Comparison of ENCODE assay signal across 23 cellular contexts in genomic region chr16:64012166-64012565, GRCh38.
DNase-seq lines count a peak whose midpoint lies in the region; ATAC-seq and TF ChIP-seq lines count a peak whose summit lies in the region.
"Had no signal": no experiment of that assay in that cellular context is flagged by ENCODE, and none has a peak within 500 bp of the region (broad histone marks: within the 10 kb centered on the region; RNA-seq: fewer than 3 reads in every experiment).

No MANE protein-coding gene starts in this region.

- ATAC-seq in CD4-positive, alpha-beta T cell (ENCODE audit: poor library complexity): no peak
- ATAC-seq: T-helper 17 cell had no signal

- H3K27me3 Mint-ChIP-seq in nephron (ENCODE audit: low read depth): no peaks in the 10 kb centered on the region
- H3K27me3 Mint-ChIP-seq in CD4-positive, alpha-beta T cell: no peaks in the 10 kb centered on the region
- H3K27me3 Mint-ChIP-seq: T-helper 17 cell had no signal

- no peak overlapping the region for H3K27ac ChIP-seq in CD4-positive, alpha-beta T cell (ENCODE audit: low read depth, low read length)
- H3K27ac ChIP-seq: adrenal gland, esophagus muscularis mucosa, VCaP had no signal

- H3K9me3 Mint-ChIP-seq in nephron: peaks cover 15% of the 10 kb centered on the region
- H3K9me3 Mint-ChIP-seq in CD4-positive, alpha-beta T cell: peaks cover 11% of the 10 kb centered on the region

- intact Hi-C loops in CD4-positive, alpha-beta T cell (cut with DNase I, micrococcal nuclease): no loop called here

- H3K4me3 ChIP-seq in AG09309 (ENCODE audit: control insufficient read depth, low read depth, low read length) (no peak overlapping the region), fibroblast of mammary gland (ENCODE audit: control insufficient read depth, low read depth, low read length) (no peak overlapping the region)
- H3K4me3 ChIP-seq: adrenal gland, esophagus muscularis mucosa had no signal

- POLR2A ChIA-PET in CD4-positive, alpha-beta T cell (lab: Charles Lee): no interaction called here

- CTCF ChIA-PET in CD4-positive, alpha-beta T cell (lab: Charles Lee): no interaction called here

- peaks cover 18% of the 10 kb centered on the region for H3K9me3 ChIP-seq in CD4-positive, alpha-beta T cell (ENCODE audit: control insufficient read depth, low read length)
- H3K9me3 ChIP-seq: adrenal gland, esophagus muscularis mucosa had no signal

- peaks cover 30% of the 10 kb centered on the region for H3K4me1 Mint-ChIP-seq in nephron
- H3K4me1 Mint-ChIP-seq in CD4-positive, alpha-beta T cell (ENCODE audit: low read depth): no peaks in the 10 kb centered on the region
- H3K4me1 Mint-ChIP-seq: CD14-positive monocyte, T-helper 17 cell had no signal

- DNase-seq in AG09309 (ENCODE audit: low read depth) (peak; percentile 8), NCI-H226 (peak; percentile 15), fibroblast of mammary gland (ENCODE audit: low read depth) (peak; percentile 1), DMS53 treated with DMSO at 0.1 percent for 48 hours (lab: John Stamatoyannopoulos, UW; ENCODE audit: unreplicated experiment) (no peak), T-helper 9 cell (no peak), NCI-H1105 treated with DMSO at 0.1 percent for 48 hours (lab: John Stamatoyannopoulos, UW) (no peak)
- DNase-seq in CD4-positive, alpha-beta T cell: no peak
- DNase-seq: activated CD4-positive, alpha-beta T cell treated with anti-CD3 and anti-CD28 coated beads, Interleukin-2, amount 50 U/mL, for 1 hour; activated CD8-positive, alpha-beta memory T cell treated with anti-CD3 and anti-CD28 coated beads, Interleukin-2, amount 50 U/mL, for 4 hours; activated effector memory CD4-positive, alpha-beta T cell treated with Interleukin-2 at 50 U/mL for 16 hours; adrenal gland; effector memory CD4-positive, alpha-beta T cell; head of caudate nucleus; NCI-H1694 treated with DMSO at 0.1 percent for 48 hours; NCI-H774; stimulated activated CD4-positive, alpha-beta T cell treated with anti-CD3 and anti-CD28 coated beads, Interleukin-12 subunit alpha, Interleukin-12 subunit beta, amount 100 ng/mL, for 4 hours; stimulated activated CD8-positive, alpha-beta memory T cell treated with anti-CD3 and anti-CD28 coated beads, Interleukin-4, amount 100 ng/mL, for 48 hours; substantia nigra; T-helper 17 cell had no signal

- peak overlapping the region; percentile 72 to 85 (median 81) for H3K27ac Mint-ChIP-seq in nephron
- no peak overlapping the region for H3K27ac Mint-ChIP-seq in CD4-positive, alpha-beta T cell
- H3K27ac Mint-ChIP-seq: CD14-positive monocyte, T-helper 17 cell had no signal

- H3K27me3 ChIP-seq in CD4-positive, alpha-beta T cell (ENCODE audit: control insufficient read depth, insufficient read depth, low read length): no peaks in the 10 kb centered on the region
- H3K27me3 ChIP-seq: adrenal gland, esophagus muscularis mucosa had no signal

- peak overlapping the region in 1 of 3 experiments; percentile 29 for H3K4me3 Mint-ChIP-seq in nephron
- no peak overlapping the region for H3K4me3 Mint-ChIP-seq in CD4-positive, alpha-beta T cell
- H3K4me3 Mint-ChIP-seq: CD14-positive monocyte, T-helper 17 cell had no signal

- TF ChIP-seq CTCF in AG09309 (IDR thresholded peaks at IDR 0.05; ENCODE audit: control insufficient read depth, insufficient read depth, low read depth, low read length, missing control alignments) (no peak), fibroblast of mammary gland (conservative IDR thresholded peaks at IDR 0.05; ENCODE audit: control insufficient read depth, insufficient read depth, low read depth, low read length) (no peak), nephron (IDR thresholded peaks at IDR 0.05; ENCODE audit: unreplicated experiment in 3 of 3) (no peak)
- TF ChIP-seq CTCF in CD4-positive, alpha-beta T cell (IDR thresholded peaks at IDR 0.05): no peak

- no peaks in the 10 kb centered on the region for H3K36me3 Mint-ChIP-seq in nephron (ENCODE audit: low read depth)
- H3K36me3 Mint-ChIP-seq in CD4-positive, alpha-beta T cell (ENCODE audit: low read depth): no peaks in the 10 kb centered on the region
- H3K36me3 Mint-ChIP-seq: CD14-positive monocyte had no signal

Comparison
In these comparisons a context has a peak if more than half of its experiments do, and no peak if none do; other contexts are left out.
1. DNase-seq: peak in AG09309 (single experiment), NCI-H226 (single experiment) and fibroblast of mammary gland (single experiment); none in DMS53 treated with DMSO at 0.1 percent for 48 hours (single experiment), CD4-positive, alpha-beta T cell (0 of 10), T-helper 9 cell (single experiment) and NCI-H1105 treated with DMSO at 0.1 percent for 48 hours (single experiment).